19 cellular contexts compared by ENCODE assay signal in genomic region chr18:79329786-79330185, GRCh38.
A peak's percentile ranks its signal among the peaks of the same experiment; 100 is the strongest.
DNase-seq lines count a peak whose midpoint lies in the region; ATAC-seq and TF ChIP-seq lines count a peak whose summit lies in the region.
"Had no signal": no experiment of that assay in that cellular context is flagged by ENCODE, and none has a peak within 500 bp of the region (broad histone marks: within the 10 kb centered on the region; RNA-seq: fewer than 3 reads in every experiment).

No MANE protein-coding gene starts in this region.

- peaks cover 5 to 15% of the 10 kb centered on the region in 2 donors for H3K9me3 Mint-ChIP-seq in stimulated activated naive CD8-positive, alpha-beta T cell treated with anti-CD3 and anti-CD28 coated beads, Interleukin-15, amount 100 ng/mL, for 72 hours

- no peak overlapping the region for H3K27ac ChIP-seq in upper lobe of right lung
- H3K27ac ChIP-seq: 22Rv1, BLaER1, C4-2B had no signal

- DNase-seq in COLO829 (ENCODE audit: low spot score) (peak; percentile 66), dermis microvascular lymphatic vessel endothelial cell (ENCODE audit: low read depth in 2 of 2) (peak; percentile 21 to 42), foreskin melanocyte (peak; percentile 95), upper lobe of right lung (no peak), HEK293T (ENCODE audit: extremely low spot score) (no peak)
- DNase-seq in stimulated activated naive CD8-positive, alpha-beta T cell treated with anti-CD3 and anti-CD28 coated beads, Interleukin-15, amount 100 ng/mL, for 72 hours: no peak
- DNase-seq: CD4-positive, CD25-positive, alpha-beta regulatory T cell; CD8-positive, alpha-beta T cell; DMS53; DMS79 treated with DMSO at 0.1 percent for 48 hours; GF-D8; H9; HFFc6 had no signal

- H3K36me3 ChIP-seq in upper lobe of right lung: peaks cover 46% of the 10 kb centered on the region

- H3K4me1 Mint-ChIP-seq in stimulated activated naive CD8-positive, alpha-beta T cell treated with anti-CD3 and anti-CD28 coated beads, Interleukin-15, amount 100 ng/mL, for 72 hours: peaks cover 11% of the 10 kb centered on the region
- H3K4me1 Mint-ChIP-seq: B cell had no signal

- no peaks in the 10 kb centered on the region for H3K9me3 ChIP-seq in upper lobe of right lung

- no peak for TF ChIP-seq CTCF in upper lobe of right lung (IDR thresholded peaks at IDR 0.05)

- no peak for ATAC-seq in upper lobe of right lung
- ATAC-seq in stimulated activated naive CD8-positive, alpha-beta T cell treated with anti-CD3 and anti-CD28 coated beads, Interleukin-15, amount 100 ng/mL, for 72 hours: no peak
- ATAC-seq: CD8-positive, alpha-beta T cell; GM23338; HCT116 had no signal

- no peak overlapping the region for H3K4me3 Mint-ChIP-seq in stimulated activated naive CD8-positive, alpha-beta T cell treated with anti-CD3 and anti-CD28 coated beads, Interleukin-15, amount 100 ng/mL, for 72 hours
- H3K4me3 Mint-ChIP-seq: B cell; CD4-positive, CD25-positive, alpha-beta regulatory T cell; CD8-positive, alpha-beta T cell; GM23338; H9; HFFc6 had no signal

- no peaks in the 10 kb centered on the region for H3K4me1 ChIP-seq in upper lobe of right lung
- H3K4me1 ChIP-seq: BLaER1 had no signal

- H3K27me3 Mint-ChIP-seq in stimulated activated naive CD8-positive, alpha-beta T cell treated with anti-CD3 and anti-CD28 coated beads, Interleukin-15, amount 100 ng/mL, for 72 hours: no peaks in the 10 kb centered on the region
- H3K27me3 Mint-ChIP-seq: B cell; CD4-positive, CD25-positive, alpha-beta regulatory T cell had no signal

- no peaks in the 10 kb centered on the region for H3K27me3 ChIP-seq in upper lobe of right lung
- H3K27me3 ChIP-seq: BLaER1 had no signal

- intact Hi-C loops in upper lobe of right lung (cut with DNase I): no loop called here

- POLR2A ChIA-PET in HEK293T (lab: Yijun Ruan, JAX): no interaction called here

- no peak overlapping the region for H3K4me3 ChIP-seq in upper lobe of right lung
- H3K4me3 ChIP-seq: BLaER1, GM23338 had no signal

- H3K27ac Mint-ChIP-seq in stimulated activated naive CD8-positive, alpha-beta T cell treated with anti-CD3 and anti-CD28 coated beads, Interleukin-15, amount 100 ng/mL, for 72 hours: no peak overlapping the region
- H3K27ac Mint-ChIP-seq: B cell; CD4-positive, CD25-positive, alpha-beta regulatory T cell; CD8-positive, alpha-beta T cell; GM23338; H9; HFFc6 had no signal

- CTCF ChIA-PET in HEK293T (lab: Yijun Ruan, JAX): no interaction called here

TF ChIP-seq in HEK293T, 16 proteins besides CTCF, POLR2A, EP300 and RAD21:
- no peak for TF ChIP-seq FOXM1 (IDR thresholded peaks at IDR 0.05; ENCODE audit: borderline replicate concordance)
- TF ChIP-seq L3MBTL2 (conservative IDR thresholded peaks at IDR 0.05): no peak
TF ChIP-seq in HEK293T: peak in this region for 0.

Comparison
In these comparisons a context has a peak if more than half of its experiments do, and no peak if none do; other contexts are left out.
1. DNase-seq: peak in COLO829 (single experiment), dermis microvascular lymphatic vessel endothelial cell (2 of 2) and foreskin melanocyte (single experiment); none in upper lobe of right lung (single experiment), stimulated activated naive CD8-positive, alpha-beta T cell treated with anti-CD3 and anti-CD28 coated beads, Interleukin-15, amount 100 ng/mL, for 72 hours (0 of 2) and HEK293T (single experiment).